22 cellular contexts compared by ENCODE assay signal in the genomic region with DNA sequence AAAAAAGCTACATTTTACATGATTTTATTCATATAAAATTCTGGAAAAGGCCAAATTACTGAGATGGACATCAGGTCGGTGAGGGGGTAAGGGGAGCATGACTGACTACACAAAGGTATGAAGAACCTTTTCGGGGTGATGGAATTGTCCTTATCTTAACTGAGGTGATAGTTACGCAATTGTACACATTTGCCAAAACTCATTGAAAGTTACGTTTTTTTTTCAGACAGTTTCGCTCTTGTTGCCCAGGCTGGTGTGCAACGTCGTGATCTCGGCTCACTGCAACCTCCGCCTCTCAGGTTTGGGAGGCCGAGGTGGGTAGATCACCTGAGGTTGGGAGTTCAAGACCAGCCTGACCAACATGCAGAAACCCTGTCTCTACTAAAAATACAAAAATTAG. TPM values are rescaled to one million over a fixed set of nuclear protein-coding genes. Genes with fewer than 3 reads are reported as not detected.
DNase-seq lines count a peak whose midpoint lies in the region; ATAC-seq, FAIRE-seq and TF ChIP-seq lines count a peak whose summit lies in the region.
"Had no signal": no experiment of that assay in that cellular context is flagged by ENCODE, and none has a peak within 500 bp of the region (broad histone marks: within the 10 kb centered on the region; RNA-seq: fewer than 3 reads in every experiment).

No MANE protein-coding gene starts in this region.

- peaks cover 27% of the 10 kb centered on the region for H3K4me1 Mint-ChIP-seq in MCF 10A (ENCODE audit: insufficient read depth, unreplicated experiment)
- peaks cover 57% of the 10 kb centered on the region for H3K4me1 Mint-ChIP-seq in activated T-helper 1 cell treated with anti-CD3 and anti-CD28 coated beads, Interleukin-12 subunit alpha, Interleukin-12 subunit beta, Interleukin-2, Interleukin-4 antibody, amounts not matched to agents 30 ng/mL and 10 ng/mL and 1 ng/mL, durations not matched to agents 14 hours and 24 hours and 36 hours (ENCODE audit: low read depth)

- no peak for FAIRE-seq in K562 (lab: Jason Lieb, UNC)
- FAIRE-seq: GM12892, H1 had no signal

- TF ChIP-seq RAD21 in K562 (CRISPR knock-in tag; conservative IDR thresholded peaks at IDR 0.05 in 1 of 2, IDR thresholded peaks at IDR 0.05 in 1 of 2) = no peak

- H3K4me3 ChIP-seq in breast epithelium (no peak overlapping the region), K562 (no peak overlapping the region)
- H3K4me3 ChIP-seq: Peyer's patch, SJCRH30 had no signal

- peak overlapping the region; percentile 68 for H3K27ac Mint-ChIP-seq in MCF 10A (ENCODE audit: low read depth, unreplicated experiment)
- H3K27ac Mint-ChIP-seq in activated T-helper 1 cell treated with anti-CD3 and anti-CD28 coated beads, Interleukin-12 subunit alpha, Interleukin-12 subunit beta, Interleukin-2, Interleukin-4 antibody, amounts not matched to agents 30 ng/mL and 10 ng/mL and 1 ng/mL, durations not matched to agents 14 hours and 24 hours and 36 hours = no peak overlapping the region

- no peaks in the 10 kb centered on the region for H3K27me3 ChIP-seq in breast epithelium
- H3K27me3 ChIP-seq in K562 (ENCODE audit: control insufficient read depth in 2 of 2, insufficient read depth in 2 of 2, low read length in 2 of 2) = peaks cover 2 to 47% of the 10 kb centered on the region in 2 experiments; a peak in 3 of 5 replicates
- H3K27me3 ChIP-seq: Peyer's patch, SJCRH30 had no signal

- in situ Hi-C loops in K562 (cut with MboI) = loop anchor here (5.0 kb wide), 1 partner anchor 82 kb away; no protein-coding TSS in a partner anchor

- H3K9me3 ChIP-seq in breast epithelium (no peaks in the 10 kb centered on the region), K562 (replicated peaks; ENCODE audit: control insufficient read depth, insufficient read depth, low read depth, low read length) (no peaks in the 10 kb centered on the region)
- H3K9me3 ChIP-seq: Peyer's patch, SJCRH30 had no signal

- BruUV-seq in MCF 10A (replicated peaks; lab: Mats Ljungman, UMichigan) = no TSS peak
- BruUV-seq in K562 (replicated peaks; lab: Mats Ljungman, UMichigan) = no TSS peak

- H4K20me1 ChIP-seq in K562 (replicated peaks; ENCODE audit: control insufficient read depth, insufficient read depth, low read length) = no peaks in the 10 kb centered on the region; the same call in 1 of the 2 replicates

- ATAC-seq in K562 = no peak
- peak; percentile 72 for ATAC-seq in omental fat pad (ENCODE audit: low FRiP score)
- no peak for ATAC-seq in GM18502 (IDR thresholded peaks at IDR 0.05; ENCODE audit: poor library complexity, unreplicated experiment)
- ATAC-seq in GM18511 (IDR thresholded peaks at IDR 0.05; ENCODE audit: unreplicated experiment) = no peak
- ATAC-seq: CD8-positive, alpha-beta T cell; HCT116 had no signal

- H3K79me2 ChIP-seq in K562 (ENCODE audit: control insufficient read depth, insufficient read depth, low read length) = no peaks in the 10 kb centered on the region

- H3K9me3 Mint-ChIP-seq in MCF 10A (ENCODE audit: unreplicated experiment) = no peaks in the 10 kb centered on the region
- peaks cover 7% of the 10 kb centered on the region for H3K9me3 Mint-ChIP-seq in activated T-helper 1 cell treated with anti-CD3 and anti-CD28 coated beads, Interleukin-12 subunit alpha, Interleukin-12 subunit beta, Interleukin-2, Interleukin-4 antibody, amounts not matched to agents 30 ng/mL and 10 ng/mL and 1 ng/mL, durations not matched to agents 14 hours and 24 hours and 36 hours

- no peak overlapping the region for H3K4me2 ChIP-seq in K562 (ENCODE audit: insufficient read depth, low read length)

- no peak overlapping the region for H3K4me3 Mint-ChIP-seq in MCF 10A (ENCODE audit: unreplicated experiment)
- no peak overlapping the region for H3K4me3 Mint-ChIP-seq in activated T-helper 1 cell treated with anti-CD3 and anti-CD28 coated beads, Interleukin-12 subunit alpha, Interleukin-12 subunit beta, Interleukin-2, Interleukin-4 antibody, amounts not matched to agents 30 ng/mL and 10 ng/mL and 1 ng/mL, durations not matched to agents 14 hours and 24 hours and 36 hours
- H3K4me3 Mint-ChIP-seq: CD8-positive, alpha-beta T cell had no signal

- POLR2A ChIA-PET in MCF 10A (lab: Yijun Ruan, JAX) = interaction anchor here (0.6 to 15.0 kb wide), 11 partner anchors 11 to 172 kb away, joined by 3 to 386 read pairs (median 4); a partner anchor contains a TSS
- POLR2A ChIA-PET in K562 (lab: Yijun Ruan, JAX) = interaction anchor here (0.8 kb wide), 1 partner anchor 278 kb away, joined by 3 read pairs; no protein-coding TSS in a partner anchor

- no peaks in the 10 kb centered on the region for H3K36me3 ChIP-seq in breast epithelium
- no peaks in the 10 kb centered on the region for H3K36me3 ChIP-seq in K562 (ENCODE audit: control insufficient read depth, insufficient read depth, low read length)
- H3K36me3 ChIP-seq: Peyer's patch, SJCRH30 had no signal

- no peaks in the 10 kb centered on the region for H3K9me1 ChIP-seq in K562 (ENCODE audit: control insufficient read depth, insufficient read depth, low read length)

- no peak for DNase-seq in MCF 10A (ENCODE audit: unreplicated experiment)
- DNase-seq in breast epithelium (ENCODE audit: low spot score in 2 of 2) = no peak
- no peak for DNase-seq in K562 (ENCODE audit: extremely low read depth in 1 of 4, low spot score in 3 of 4)
- no peak for DNase-seq in omental fat pad (ENCODE audit: low spot score)
- no peak for DNase-seq in activated T-helper 1 cell treated with anti-CD3 and anti-CD28 coated beads, Interleukin-12 subunit alpha, Interleukin-12 subunit beta, Interleukin-2, Interleukin-4 antibody, amounts not matched to agents 30 ng/mL and 10 ng/mL and 1 ng/mL, durations not matched to agents 14 hours and 24 hours and 36 hours (ENCODE audit: low spot score)
- DNase-seq: CD8-positive, alpha-beta T cell; DND-41; KG1; NCI-H1105 treated with DMSO at 0.1 percent for 48 hours; NCI-H2029 treated with DMSO at 0.1 percent for 48 hours; NCI-H2171; NCI-H345; NCI-H524 treated with DMSO at 0.1 percent for 48 hours; NCI-H82; SJCRH30; T-helper 1 cell had no signal

- H2AFZ ChIP-seq in K562 (ENCODE audit: low read depth, low read length) = no peak overlapping the region

- no peak for TF ChIP-seq CTCF in MCF 10A (IDR thresholded peaks at IDR 0.05; ENCODE audit: unreplicated experiment)
- TF ChIP-seq CTCF in breast epithelium (IDR thresholded peaks at IDR 0.05) = no peak
- TF ChIP-seq CTCF in K562 (IDR thresholded peaks at IDR 0.05 in 2 of 3, conservative IDR thresholded peaks at IDR 0.05 in 1 of 3; ENCODE audit: insufficient read depth in 2 of 3, low read depth in 1 of 3, low read length in 3 of 3) = no peak
- no peak for TF ChIP-seq CTCF in omental fat pad (IDR thresholded peaks at IDR 0.05)

- CTCF ChIA-PET in MCF 10A (lab: Yijun Ruan, JAX) = interaction anchor here (1.5 to 8.7 kb wide), 6 partner anchors 26 to 236 kb away, joined by 5 to 122 read pairs (median 26); a partner anchor contains a TSS
- CTCF ChIA-PET in K562 (lab: Yijun Ruan, JAX; ENCODE audit: low intra/inter-chr PET ratio) = no interaction called here

- H3K27me3 Mint-ChIP-seq in MCF 10A (ENCODE audit: insufficient read depth, unreplicated experiment) = no peaks in the 10 kb centered on the region
- no peaks in the 10 kb centered on the region for H3K27me3 Mint-ChIP-seq in activated T-helper 1 cell treated with anti-CD3 and anti-CD28 coated beads, Interleukin-12 subunit alpha, Interleukin-12 subunit beta, Interleukin-2, Interleukin-4 antibody, amounts not matched to agents 30 ng/mL and 10 ng/mL and 1 ng/mL, durations not matched to agents 14 hours and 24 hours and 36 hours (ENCODE audit: insufficient read depth)

- H3K27ac ChIP-seq in breast epithelium = no peak overlapping the region
- no peak overlapping the region for H3K27ac ChIP-seq in K562 (ENCODE audit: extremely low read depth, low read depth, low read length)
- H3K27ac ChIP-seq: Peyer's patch, SJCRH30 had no signal

- no peaks in the 10 kb centered on the region for H3K4me1 ChIP-seq in breast epithelium
- H3K4me1 ChIP-seq in K562 (replicated peaks in 1 of 2; ENCODE audit: control insufficient read depth in 2 of 2, insufficient read depth in 2 of 2, low read length in 2 of 2) = no peaks in the 10 kb centered on the region
- H3K4me1 ChIP-seq: Peyer's patch, SJCRH30 had no signal

- TF ChIP-seq POLR2A in breast epithelium (IDR thresholded peaks at IDR 0.05) (no peak), K562 (conservative IDR thresholded peaks at IDR 0.05) (no peak)

- intact Hi-C loops in MCF 10A (cut with micrococcal nuclease) (loop anchor here (10.0 kb wide), 2 partner anchors 220 to 310 kb away; a partner anchor contains a TSS), breast epithelium (cut with DNase I; ENCODE audit: low total_unique reads) (loop anchor here (5.0 kb wide), 1 partner anchor 92 kb away; no protein-coding TSS in a partner anchor), K562 (cut with micrococcal nuclease) (loop anchor here (5.0 to 10.0 kb wide), 4 partner anchors 62 to 310 kb away; a partner anchor contains a TSS)
- intact Hi-C loops in activated T-helper 1 cell treated with anti-CD3 and anti-CD28 coated beads, Interleukin-12 subunit alpha, Interleukin-12 subunit beta, Interleukin-2, Interleukin-4 antibody, amounts not matched to agents 30 ng/mL and 10 ng/mL and 1 ng/mL, durations not matched to agents 14 hours and 24 hours and 36 hours (cut with micrococcal nuclease) = loop anchor here (5.0 kb wide), 4 partner anchors 32 to 312 kb away; a partner anchor contains a TSS

- WGBS in K562 (ENCODE audit: insufficient coverage, low coverage, missing lambda C conversion rate) = 5% methylated on average over 10 of the region's 10 CpGs

- no peak for TF ChIP-seq EP300 in K562 (IDR thresholded peaks at IDR 0.05; ENCODE audit: low read length)

- H3K36me3 Mint-ChIP-seq in MCF 10A (ENCODE audit: insufficient read depth, unreplicated experiment) = no peaks in the 10 kb centered on the region
- peaks cover 7% of the 10 kb centered on the region for H3K36me3 Mint-ChIP-seq in activated T-helper 1 cell treated with anti-CD3 and anti-CD28 coated beads, Interleukin-12 subunit alpha, Interleukin-12 subunit beta, Interleukin-2, Interleukin-4 antibody, amounts not matched to agents 30 ng/mL and 10 ng/mL and 1 ng/mL, durations not matched to agents 14 hours and 24 hours and 36 hours (ENCODE audit: low read depth)
- H3K36me3 Mint-ChIP-seq: CD8-positive, alpha-beta T cell had no signal

- no peak overlapping the region for H3K9ac ChIP-seq in K562 (ENCODE audit: insufficient read depth in 1 of 2, low read depth in 2 of 2, low read length in 2 of 2)

RNA-seq across cellular contexts. Expression of a gene that starts 29.4 kb away (rescaled TPM):
- total RNA-seq in MCF 10A (2022) = 52.9 and 72.8 TPM in 2 replicates
- 10 to 100 TPM; 18.7 to 31.5 (median 30.3) TPM for total RNA-seq in breast epithelium
- 0.07 TPM in 1 of 2 replicates, not detected in the other for total RNA-seq in K562 (2011; cell fraction: chromatin; rRNA removed; ENCODE audit: low replicate concordance)
- total RNA-seq in K562 (2011; cell fraction: nucleolus; rRNA removed) = not detected in 2 replicates
- not detected in 2 replicates for total RNA-seq in K562 (2011; cell fraction: nucleoplasm; rRNA removed)
- not detected in 2 replicates for total RNA-seq in K562 (2014; rRNA removed)
- not detected in 2 replicates for total RNA-seq in K562 (2014; rRNA removed; fragmentation: Illumina TruSeq; extraction: Trizol)
- not detected in 2 replicates for total RNA-seq in K562 (2015; rRNA removed; fragmentation: Illumina TruSeq; extraction: Trizol)
- total RNA-seq in K562 (2021) = 0.11 and 0.16 TPM in 2 replicates
- 0.04 TPM in 1 of 2 replicates, not detected in the other for polyA plus RNA-seq in K562 (2011; rRNA removed)
- 0.06 and 0.16 TPM in 2 replicates for polyA plus RNA-seq in K562 (2011; cell fraction: cytosol; rRNA removed)
- polyA plus RNA-seq in K562 (2011; cell fraction: nucleus; rRNA removed) = 0.16 and 0.25 TPM in 2 replicates
- polyA plus RNA-seq in K562 (2012) = 0.08 TPM in 1 of 2 replicates, not detected in the other
- not detected in 2 replicates for polyA plus RNA-seq in K562 (2014; fragmentation: Illumina TruSeq; extraction: Trizol)
- polyA plus RNA-seq in K562 (2014; fragmentation: Nextera tagmentation; extraction: Ambion mirVana) = not detected
- not detected in 2 replicates for polyA plus RNA-seq in K562 (2014; rRNA removed)
- not detected in 2 replicates for polyA minus RNA-seq in K562 (2011; rRNA and poly(A)+ RNA removed)
- 2.6 TPM in 1 of 2 replicates, not detected in the other for polyA minus RNA-seq in K562 (2011; cell fraction: cytosol; rRNA and poly(A)+ RNA removed)
- polyA minus RNA-seq in K562 (2011; cell fraction: nucleus; rRNA and poly(A)+ RNA removed) = under 0.01 and 0.27 TPM in 2 replicates
- total RNA-seq in omental fat pad = 10 to 100 TPM; 29.6 to 45.9 (median 37.5) TPM
- 5.5 and 6.2 TPM in 2 replicates for total RNA-seq in activated T-helper 1 cell treated with anti-CD3 and anti-CD28 coated beads, Interleukin-12 subunit alpha, Interleukin-12 subunit beta, Interleukin-2, Interleukin-4 antibody, amounts not matched to agents 30 ng/mL and 10 ng/mL and 1 ng/mL, durations not matched to agents 14 hours and 24 hours and 36 hours
